Comparison of ENCODE assay signal across 1 cellular context in genomic region chr6:147192278-147192911, GRCh38.
TF ChIP-seq lines count a peak whose summit lies in the region.

No MANE protein-coding gene starts in this region.

TF ChIP-seq in HepG2, 621 proteins besides CTCF, POLR2A, EP300 and RAD21 (continued from another document and continues in another):
- TF ChIP-seq, protein P1, sequence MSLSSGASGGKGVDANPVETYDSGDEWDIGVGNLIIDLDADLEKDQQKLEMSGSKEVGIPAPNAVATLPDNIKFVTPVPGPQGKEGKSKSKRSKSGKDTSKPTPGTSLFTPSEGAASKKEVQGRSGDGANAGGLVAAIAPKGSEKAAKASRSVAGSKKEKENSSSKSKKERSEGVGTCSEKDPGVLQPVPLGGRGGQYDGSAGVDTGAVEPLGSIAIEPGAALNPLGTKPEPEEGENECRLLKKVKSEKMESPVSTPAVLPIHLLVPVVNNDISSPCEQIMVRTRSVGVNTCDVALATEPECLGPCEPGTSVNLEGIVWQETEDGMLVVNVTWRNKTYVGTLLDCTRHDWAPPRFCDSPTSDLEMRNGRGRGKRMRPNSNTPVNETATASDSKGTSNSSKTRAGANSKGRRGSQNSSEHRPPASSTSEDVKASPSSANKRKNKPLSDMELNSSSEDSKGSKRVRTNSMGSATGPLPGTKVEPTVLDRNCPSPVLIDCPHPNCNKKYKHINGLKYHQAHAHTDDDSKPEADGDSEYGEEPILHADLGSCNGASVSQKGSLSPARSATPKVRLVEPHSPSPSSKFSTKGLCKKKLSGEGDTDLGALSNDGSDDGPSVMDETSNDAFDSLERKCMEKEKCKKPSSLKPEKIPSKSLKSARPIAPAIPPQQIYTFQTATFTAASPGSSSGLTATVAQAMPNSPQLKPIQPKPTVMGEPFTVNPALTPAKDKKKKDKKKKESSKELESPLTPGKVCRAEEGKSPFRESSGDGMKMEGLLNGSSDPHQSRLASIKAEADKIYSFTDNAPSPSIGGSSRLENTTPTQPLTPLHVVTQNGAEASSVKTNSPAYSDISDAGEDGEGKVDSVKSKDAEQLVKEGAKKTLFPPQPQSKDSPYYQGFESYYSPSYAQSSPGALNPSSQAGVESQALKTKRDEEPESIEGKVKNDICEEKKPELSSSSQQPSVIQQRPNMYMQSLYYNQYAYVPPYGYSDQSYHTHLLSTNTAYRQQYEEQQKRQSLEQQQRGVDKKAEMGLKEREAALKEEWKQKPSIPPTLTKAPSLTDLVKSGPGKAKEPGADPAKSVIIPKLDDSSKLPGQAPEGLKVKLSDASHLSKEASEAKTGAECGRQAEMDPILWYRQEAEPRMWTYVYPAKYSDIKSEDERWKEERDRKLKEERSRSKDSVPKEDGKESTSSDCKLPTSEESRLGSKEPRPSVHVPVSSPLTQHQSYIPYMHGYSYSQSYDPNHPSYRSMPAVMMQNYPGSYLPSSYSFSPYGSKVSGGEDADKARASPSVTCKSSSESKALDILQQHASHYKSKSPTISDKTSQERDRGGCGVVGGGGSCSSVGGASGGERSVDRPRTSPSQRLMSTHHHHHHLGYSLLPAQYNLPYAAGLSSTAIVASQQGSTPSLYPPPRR (CRISPR knock-in tag; IDR thresholded peaks at IDR 0.05; ENCODE audit: borderline replicate concordance), result peak; percentile 91; the same call in 1 of the 2 replicates
- TF ChIP-seq ELF1 (CRISPR knock-in tag; IDR thresholded peaks at IDR 0.05), result peak; percentile 43; the same call in 1 of the 2 replicates
- TF ChIP-seq ZNF414 (CRISPR knock-in tag; IDR thresholded peaks at IDR 0.05), result peak; percentile 49; the same call in 1 of the 2 replicates
- TF ChIP-seq, protein P2, sequence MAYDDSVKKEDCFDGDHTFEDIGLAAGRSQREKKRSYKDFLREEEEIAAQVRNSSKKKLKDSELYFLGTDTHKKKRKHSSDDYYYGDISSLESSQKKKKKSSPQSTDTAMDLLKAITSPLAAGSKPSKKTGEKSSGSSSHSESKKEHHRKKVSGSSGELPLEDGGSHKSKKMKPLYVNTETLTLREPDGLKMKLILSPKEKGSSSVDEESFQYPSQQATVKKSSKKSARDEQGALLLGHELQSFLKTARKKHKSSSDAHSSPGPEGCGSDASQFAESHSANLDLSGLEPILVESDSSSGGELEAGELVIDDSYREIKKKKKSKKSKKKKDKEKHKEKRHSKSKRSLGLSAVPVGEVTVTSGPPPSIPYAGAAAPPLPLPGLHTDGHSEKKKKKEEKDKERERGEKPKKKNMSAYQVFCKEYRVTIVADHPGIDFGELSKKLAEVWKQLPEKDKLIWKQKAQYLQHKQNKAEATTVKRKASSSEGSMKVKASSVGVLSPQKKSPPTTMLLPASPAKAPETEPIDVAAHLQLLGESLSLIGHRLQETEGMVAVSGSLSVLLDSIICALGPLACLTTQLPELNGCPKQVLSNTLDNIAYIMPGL (CRISPR knock-in tag; IDR thresholded peaks at IDR 0.05; ENCODE audit: borderline replicate concordance in 1 of 2, low read depth in 1 of 2), result 0 out of 4 replicates have a peak, but pooled peaks of 1 of the 2 experiments have one; percentile 32
- TF ChIP-seq ZNF460 (CRISPR knock-in tag; IDR thresholded peaks at IDR 0.05; ENCODE audit: borderline replicate concordance), result peak; percentile 64; the same call in 1 of the 2 replicates
- peak; percentile 72; the same call in 1 of the 2 replicates for TF ChIP-seq ZNF280D (CRISPR knock-in tag; IDR thresholded peaks at IDR 0.05)
- no peak for TF ChIP-seq HNRNPL (IDR thresholded peaks at IDR 0.05; ENCODE audit: low read depth, low read length)
- TF ChIP-seq ZC3H13 (CRISPR knock-in tag; IDR thresholded peaks at IDR 0.05), result no peak
- TF ChIP-seq SALL1 (CRISPR knock-in tag; IDR thresholded peaks at IDR 0.05), result peak; percentile 93
- peak; percentile 43; the same call in 1 of the 2 replicates for TF ChIP-seq ZHX1 (CRISPR knock-in tag; IDR thresholded peaks at IDR 0.05; ENCODE audit: low read depth)
- peak; percentile 72 for TF ChIP-seq GATAD1 (CRISPR knock-in tag; IDR thresholded peaks at IDR 0.05)
- TF ChIP-seq ZSCAN9 (CRISPR knock-in tag; IDR thresholded peaks at IDR 0.05; ENCODE audit: borderline replicate concordance), result peak; percentile 74; the same call in 1 of the 2 replicates
- no peak for TF ChIP-seq TOE1 (CRISPR knock-in tag; IDR thresholded peaks at IDR 0.05)
- TF ChIP-seq ZNF225 (CRISPR knock-in tag; IDR thresholded peaks at IDR 0.05), result no peak; the same call in 1 of the 2 replicates
- peak; percentile 91; the same call in 1 of the 2 replicates for TF ChIP-seq ZNF264 (CRISPR knock-in tag; IDR thresholded peaks at IDR 0.05)
- no peak for TF ChIP-seq ZNF784 (CRISPR knock-in tag; IDR thresholded peaks at IDR 0.05; ENCODE audit: borderline replicate concordance)
- TF ChIP-seq ZNF652 (CRISPR knock-in tag; IDR thresholded peaks at IDR 0.05; ENCODE audit: borderline replicate concordance, low read depth), result peak; percentile 12; the same call in 1 of the 2 replicates
- TF ChIP-seq, protein P3, sequence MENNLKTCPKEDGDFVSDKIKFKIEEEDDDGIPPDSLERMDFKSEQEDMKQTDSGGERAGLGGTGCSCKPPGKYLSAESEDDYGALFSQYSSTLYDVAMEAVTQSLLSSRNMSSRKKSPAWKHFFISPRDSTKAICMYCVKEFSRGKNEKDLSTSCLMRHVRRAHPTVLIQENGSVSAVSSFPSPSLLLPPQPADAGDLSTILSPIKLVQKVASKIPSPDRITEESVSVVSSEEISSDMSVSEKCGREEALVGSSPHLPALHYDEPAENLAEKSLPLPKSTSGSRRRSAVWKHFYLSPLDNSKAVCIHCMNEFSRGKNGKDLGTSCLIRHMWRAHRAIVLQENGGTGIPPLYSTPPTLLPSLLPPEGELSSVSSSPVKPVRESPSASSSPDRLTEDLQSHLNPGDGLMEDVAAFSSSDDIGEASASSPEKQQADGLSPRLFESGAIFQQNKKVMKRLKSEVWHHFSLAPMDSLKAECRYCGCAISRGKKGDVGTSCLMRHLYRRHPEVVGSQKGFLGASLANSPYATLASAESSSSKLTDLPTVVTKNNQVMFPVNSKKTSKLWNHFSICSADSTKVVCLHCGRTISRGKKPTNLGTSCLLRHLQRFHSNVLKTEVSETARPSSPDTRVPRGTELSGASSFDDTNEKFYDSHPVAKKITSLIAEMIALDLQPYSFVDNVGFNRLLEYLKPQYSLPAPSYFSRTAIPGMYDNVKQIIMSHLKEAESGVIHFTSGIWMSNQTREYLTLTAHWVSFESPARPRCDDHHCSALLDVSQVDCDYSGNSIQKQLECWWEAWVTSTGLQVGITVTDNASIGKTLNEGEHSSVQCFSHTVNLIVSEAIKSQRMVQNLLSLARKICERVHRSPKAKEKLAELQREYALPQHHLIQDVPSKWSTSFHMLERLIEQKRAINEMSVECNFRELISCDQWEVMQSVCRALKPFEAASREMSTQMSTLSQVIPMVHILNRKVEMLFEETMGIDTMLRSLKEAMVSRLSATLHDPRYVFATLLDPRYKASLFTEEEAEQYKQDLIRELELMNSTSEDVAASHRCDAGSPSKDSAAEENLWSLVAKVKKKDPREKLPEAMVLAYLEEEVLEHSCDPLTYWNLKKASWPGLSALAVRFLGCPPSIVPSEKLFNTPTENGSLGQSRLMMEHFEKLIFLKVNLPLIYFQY (CRISPR knock-in tag; IDR thresholded peaks at IDR 0.05; ENCODE audit: borderline replicate concordance), result peak; percentile 36; the same call in 1 of the 2 replicates
- no peak for TF ChIP-seq HNRNPLL (IDR thresholded peaks at IDR 0.05; ENCODE audit: low read depth, low read length, poor library complexity, severe bottlenecking)
- no peak for TF ChIP-seq ZNF644 (CRISPR knock-in tag; IDR thresholded peaks at IDR 0.05; ENCODE audit: low read depth)
- TF ChIP-seq TEAD3 (CRISPR knock-in tag; optimal IDR thresholded peaks at IDR 0.05; ENCODE audit: borderline replicate concordance), result peak; percentile 81
- TF ChIP-seq, protein P4, sequence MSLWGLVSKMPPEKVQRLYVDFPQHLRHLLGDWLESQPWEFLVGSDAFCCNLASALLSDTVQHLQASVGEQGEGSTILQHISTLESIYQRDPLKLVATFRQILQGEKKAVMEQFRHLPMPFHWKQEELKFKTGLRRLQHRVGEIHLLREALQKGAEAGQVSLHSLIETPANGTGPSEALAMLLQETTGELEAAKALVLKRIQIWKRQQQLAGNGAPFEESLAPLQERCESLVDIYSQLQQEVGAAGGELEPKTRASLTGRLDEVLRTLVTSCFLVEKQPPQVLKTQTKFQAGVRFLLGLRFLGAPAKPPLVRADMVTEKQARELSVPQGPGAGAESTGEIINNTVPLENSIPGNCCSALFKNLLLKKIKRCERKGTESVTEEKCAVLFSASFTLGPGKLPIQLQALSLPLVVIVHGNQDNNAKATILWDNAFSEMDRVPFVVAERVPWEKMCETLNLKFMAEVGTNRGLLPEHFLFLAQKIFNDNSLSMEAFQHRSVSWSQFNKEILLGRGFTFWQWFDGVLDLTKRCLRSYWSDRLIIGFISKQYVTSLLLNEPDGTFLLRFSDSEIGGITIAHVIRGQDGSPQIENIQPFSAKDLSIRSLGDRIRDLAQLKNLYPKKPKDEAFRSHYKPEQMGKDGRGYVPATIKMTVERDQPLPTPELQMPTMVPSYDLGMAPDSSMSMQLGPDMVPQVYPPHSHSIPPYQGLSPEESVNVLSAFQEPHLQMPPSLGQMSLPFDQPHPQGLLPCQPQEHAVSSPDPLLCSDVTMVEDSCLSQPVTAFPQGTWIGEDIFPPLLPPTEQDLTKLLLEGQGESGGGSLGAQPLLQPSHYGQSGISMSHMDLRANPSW (CRISPR knock-in tag; IDR thresholded peaks at IDR 0.05; ENCODE audit: borderline replicate concordance), result peak; percentile 86; the same call in 1 of the 2 replicates
- TF ChIP-seq ZNF749 (CRISPR knock-in tag; IDR thresholded peaks at IDR 0.05; ENCODE audit: borderline replicate concordance), result peak; percentile 82; the same call in 1 of the 2 replicates
- no peak for TF ChIP-seq ZNF136 (CRISPR knock-in tag; IDR thresholded peaks at IDR 0.05; ENCODE audit: low read depth)
- peak; percentile 89 for TF ChIP-seq PAXIP1 (CRISPR knock-in tag; conservative IDR thresholded peaks at IDR 0.05)
